ENCODE assay signal across 18 cellular contexts in genomic region chr3:182796310-182796709, GRCh38. TPM values are rescaled to one million over a fixed set of nuclear protein-coding genes. Genes with fewer than 3 reads are reported as not detected.
DNase-seq lines count a peak whose midpoint lies in the region; ATAC-seq, FAIRE-seq and TF ChIP-seq lines count a peak whose summit lies in the region.
"Had no signal": no experiment of that assay in that cellular context is flagged by ENCODE, and none has a peak within 500 bp of the region (broad histone marks: within the 10 kb centered on the region; RNA-seq: fewer than 3 reads in every experiment).

No MANE protein-coding gene starts in this region.

- ATAC-seq in PC-3, result no peak
- ATAC-seq in K562, result no peak
- ATAC-seq in stimulated activated naive CD8-positive, alpha-beta T cell treated with anti-CD3 and anti-CD28 coated beads, Interleukin-15, amount 100 ng/mL, for 72 hours, result no peak
- no peak for ATAC-seq in foreskin keratinocyte
- ATAC-seq: GM23338, left ventricle myocardium superior, pancreas had no signal

- H3K4me3 ChIP-seq in PC-3 (ENCODE audit: low read length) (no peak overlapping the region), K562 (no peak overlapping the region; the same call in 1 of the 2 replicates)
- H3K4me3 ChIP-seq: adrenal gland, GM23338 had no signal

- H3K9ac ChIP-seq in PC-3 (ENCODE audit: low read length), result no peak overlapping the region
- H3K9ac ChIP-seq in K562 (ENCODE audit: insufficient read depth in 1 of 2, low read depth in 2 of 2, low read length in 2 of 2), result peak overlapping the region in 1 of 2 experiments; percentile 96; a peak in 2 of 4 replicates

- H4K20me1 ChIP-seq in PC-3 (ENCODE audit: low read length) (no peaks in the 10 kb centered on the region), K562 (replicated peaks; ENCODE audit: control insufficient read depth, insufficient read depth, low read length) (no peaks in the 10 kb centered on the region)

- no peaks in the 10 kb centered on the region for H3K9me1 ChIP-seq in K562 (ENCODE audit: control insufficient read depth, insufficient read depth, low read length)

- CTCF ChIA-PET in activated naive CD4-positive, alpha-beta T cell treated with anti-CD3 and anti-CD28 coated beads, Interleukin-2, amount 10 ng/mL, durations not matched to agents 7 days and 5 days (lab: Charles Lee), result no interaction called here
- CTCF ChIA-PET in PC-3 (lab: Charles Lee), result no interaction called here
- CTCF ChIA-PET in K562 (lab: Yijun Ruan, JAX; ENCODE audit: low intra/inter-chr PET ratio), result no interaction called here

- intact Hi-C loops in PC-3 (cut with micrococcal nuclease), result no loop called here
- intact Hi-C loops in K562 (cut with micrococcal nuclease), result loop anchor here (10.0 kb wide), 1 partner anchor 298 kb away; the partner anchor contains the start of gene MCCC1

- TF ChIP-seq EP300 in K562 (IDR thresholded peaks at IDR 0.05; ENCODE audit: low read length), result no peak

- in situ Hi-C loops in K562 (cut with MboI), result no loop called here

- no peak for TF ChIP-seq RAD21 in K562 (CRISPR knock-in tag; conservative IDR thresholded peaks at IDR 0.05 in 1 of 2, IDR thresholded peaks at IDR 0.05 in 1 of 2)

- H3K36me3 ChIP-seq in PC-3 (ENCODE audit: low read depth, low read length) (no peaks in the 10 kb centered on the region), K562 (ENCODE audit: control insufficient read depth, insufficient read depth, low read length) (peaks cover 4% of the 10 kb centered on the region; the same call in 1 of the 3 replicates)
- H3K36me3 ChIP-seq: adrenal gland, pancreas, thoracic aorta had no signal

- no peak for TF ChIP-seq POLR2A in K562 (conservative IDR thresholded peaks at IDR 0.05)

- H2AFZ ChIP-seq in PC-3 (ENCODE audit: low read length) (no peak overlapping the region), K562 (ENCODE audit: low read depth, low read length) (no peak overlapping the region)
- H2AFZ ChIP-seq: GM23338 had no signal

- H3K27ac ChIP-seq in PC-3 (ENCODE audit: low read length), result no peak overlapping the region
- no peak overlapping the region; the same call in 2 of the 3 replicates for H3K27ac ChIP-seq in K562 (ENCODE audit: extremely low read depth, low read depth, low read length)
- no peak overlapping the region for H3K27ac ChIP-seq in foreskin keratinocyte
- H3K27ac ChIP-seq: adrenal gland, thoracic aorta had no signal

- H3K27me3 Mint-ChIP-seq in activated naive CD4-positive, alpha-beta T cell treated with anti-CD3 and anti-CD28 coated beads, Interleukin-2, amount 10 ng/mL, durations not matched to agents 7 days and 5 days, result no peaks in the 10 kb centered on the region
- H3K27me3 Mint-ChIP-seq in stimulated activated naive CD8-positive, alpha-beta T cell treated with anti-CD3 and anti-CD28 coated beads, Interleukin-15, amount 100 ng/mL, for 72 hours, result no peaks in the 10 kb centered on the region

- H3K9me3 ChIP-seq in PC-3 (ENCODE audit: low read length) (no peaks in the 10 kb centered on the region), K562 (replicated peaks; ENCODE audit: control insufficient read depth, insufficient read depth, low read depth, low read length) (no peaks in the 10 kb centered on the region)
- H3K9me3 ChIP-seq: adrenal gland, pancreas, thoracic aorta had no signal

- BruUV-seq in PC-3 (replicated peaks; lab: Mats Ljungman, UMichigan) (no TSS peak), K562 (replicated peaks; lab: Mats Ljungman, UMichigan) (no TSS peak)

- peaks cover 24% of the 10 kb centered on the region for H3K36me3 Mint-ChIP-seq in activated naive CD4-positive, alpha-beta T cell treated with anti-CD3 and anti-CD28 coated beads, Interleukin-2, amount 10 ng/mL, durations not matched to agents 7 days and 5 days

- DNase-seq in activated naive CD4-positive, alpha-beta T cell treated with anti-CD3 and anti-CD28 coated beads, Interleukin-2, amount 10 ng/mL, durations not matched to agents 7 days and 5 days, result no peak
- no peak for DNase-seq in activated naive CD4-positive, alpha-beta T cell treated with Interleukin-2 at 50 U/mL for 16 hours
- DNase-seq in PC-3 (no peak), K562 (ENCODE audit: extremely low read depth in 1 of 4, low spot score in 3 of 4) (no peak), 8988T (no peak), foreskin keratinocyte (no peak), HuH-7 (ENCODE audit: low spot score) (no peak)
- DNase-seq in stimulated activated naive CD8-positive, alpha-beta T cell treated with anti-CD3 and anti-CD28 coated beads, Interleukin-15, amount 100 ng/mL, for 72 hours, result no peak
- DNase-seq: adrenal gland; left ventricle myocardium superior; NCI-H1048; NCI-H2107; NCI-H524 treated with DMSO at 0.1 percent for 48 hours; OCI-M1; pancreas; stimulated activated CD4-positive, alpha-beta T cell treated with anti-CD3 and anti-CD28 coated beads, Interleukin-4, amount 100 ng/mL, for 1 hour had no signal

- WGBS in K562 (ENCODE audit: insufficient coverage, low coverage, missing lambda C conversion rate), result 13% methylated on average over 1 of the region's 1 CpG

- no peaks in the 10 kb centered on the region for H3K9me3 Mint-ChIP-seq in activated naive CD4-positive, alpha-beta T cell treated with anti-CD3 and anti-CD28 coated beads, Interleukin-2, amount 10 ng/mL, durations not matched to agents 7 days and 5 days
- H3K9me3 Mint-ChIP-seq in stimulated activated naive CD8-positive, alpha-beta T cell treated with anti-CD3 and anti-CD28 coated beads, Interleukin-15, amount 100 ng/mL, for 72 hours, result no peaks in the 10 kb centered on the region
- H3K9me3 Mint-ChIP-seq: GM23338 had no signal

- H3K27ac Mint-ChIP-seq in activated naive CD4-positive, alpha-beta T cell treated with anti-CD3 and anti-CD28 coated beads, Interleukin-2, amount 10 ng/mL, durations not matched to agents 7 days and 5 days, result no peak overlapping the region
- H3K27ac Mint-ChIP-seq in stimulated activated naive CD8-positive, alpha-beta T cell treated with anti-CD3 and anti-CD28 coated beads, Interleukin-15, amount 100 ng/mL, for 72 hours, result no peak overlapping the region
- H3K27ac Mint-ChIP-seq: GM23338 had no signal

- H3K79me2 ChIP-seq in PC-3 (ENCODE audit: low read length) (peaks cover 55% of the 10 kb centered on the region), K562 (ENCODE audit: control insufficient read depth, insufficient read depth, low read length) (peaks cover 82% of the 10 kb centered on the region)

- FAIRE-seq in K562 (lab: Jason Lieb, UNC), result no peak
- FAIRE-seq: pancreas had no signal

- H3K27me3 ChIP-seq in PC-3 (ENCODE audit: low read length) (no peaks in the 10 kb centered on the region), K562 (ENCODE audit: control insufficient read depth in 2 of 2, insufficient read depth in 2 of 2, low read length in 2 of 2) (no peaks in the 10 kb centered on the region), foreskin keratinocyte (no peaks in the 10 kb centered on the region)
- H3K27me3 ChIP-seq: adrenal gland, pancreas had no signal

- H3K9me2 ChIP-seq in PC-3 (replicated peaks; ENCODE audit: low read length), result no peaks in the 10 kb centered on the region

- H3K4me2 ChIP-seq in PC-3 (ENCODE audit: low read length) (0 out of 2 replicates have a peak overlapping the region, but pooled peaks have one; percentile 84), K562 (ENCODE audit: insufficient read depth, low read length) (peak overlapping the region; percentile 26; the same call in 1 of the 2 replicates)
- H3K4me2 ChIP-seq: GM23338 had no signal

- H3K4me1 Mint-ChIP-seq in activated naive CD4-positive, alpha-beta T cell treated with anti-CD3 and anti-CD28 coated beads, Interleukin-2, amount 10 ng/mL, durations not matched to agents 7 days and 5 days, result peaks cover 37% of the 10 kb centered on the region
- peaks cover 34% of the 10 kb centered on the region for H3K4me1 Mint-ChIP-seq in stimulated activated naive CD8-positive, alpha-beta T cell treated with anti-CD3 and anti-CD28 coated beads, Interleukin-15, amount 100 ng/mL, for 72 hours

- peak overlapping the region; percentile 23 for H3K4me3 Mint-ChIP-seq in activated naive CD4-positive, alpha-beta T cell treated with anti-CD3 and anti-CD28 coated beads, Interleukin-2, amount 10 ng/mL, durations not matched to agents 7 days and 5 days
- peak overlapping the region; percentile 51 to 89 for H3K4me3 Mint-ChIP-seq in stimulated activated naive CD8-positive, alpha-beta T cell treated with anti-CD3 and anti-CD28 coated beads, Interleukin-15, amount 100 ng/mL, for 72 hours
- H3K4me3 Mint-ChIP-seq: GM23338 had no signal

- no peaks in the 10 kb centered on the region for H3F3A ChIP-seq in PC-3 (ENCODE audit: low read length, unreplicated experiment)

- peaks cover 16% of the 10 kb centered on the region for H3K4me1 ChIP-seq in PC-3 (ENCODE audit: insufficient read depth, low read length)
- peaks cover 10% of the 10 kb centered on the region in 2 experiments; a peak in 4 of 5 replicates for H3K4me1 ChIP-seq in K562 (replicated peaks in 1 of 2; ENCODE audit: control insufficient read depth in 2 of 2, insufficient read depth in 2 of 2, low read length in 2 of 2)
- no peaks in the 10 kb centered on the region for H3K4me1 ChIP-seq in foreskin keratinocyte

- TF ChIP-seq CTCF in PC-3 (conservative IDR thresholded peaks at IDR 0.05; ENCODE audit: low read depth, low read length) (no peak), K562 (IDR thresholded peaks at IDR 0.05 in 2 of 3, conservative IDR thresholded peaks at IDR 0.05 in 1 of 3; ENCODE audit: insufficient read depth in 2 of 3, low read depth in 1 of 3, low read length in 3 of 3) (no peak), foreskin keratinocyte (conservative IDR thresholded peaks at IDR 0.05) (no peak)

- POLR2A ChIA-PET in PC-3 (lab: Charles Lee; ENCODE audit: unreplicated experiment) (no interaction called here), K562 (lab: Yijun Ruan, JAX) (interaction anchor here (1.2 to 1.6 kb wide), 4 partner anchors 11 to 64 kb away, joined by 3 to 6 read pairs (median 4); no protein-coding TSS in a partner anchor)

RNA-seq across cellular contexts. Expression of gene ATP11B, which starts 3.0 kb away (rescaled TPM):
- 48.8 and 56.2 TPM in 2 replicates for total RNA-seq in PC-3 (2014; rRNA removed)
- 31.7 and 147 TPM in 2 replicates for total RNA-seq in K562 (2011; cell fraction: chromatin; rRNA removed; ENCODE audit: low replicate concordance)
- total RNA-seq in K562 (2011; cell fraction: nucleolus; rRNA removed), result 23.2 and 28.2 TPM in 2 replicates
- total RNA-seq in K562 (2011; cell fraction: nucleoplasm; rRNA removed), result 65.4 and 117 TPM in 2 replicates
- total RNA-seq in K562 (2014; rRNA removed), result 39.0 and 68.7 TPM in 2 replicates
- 61.1 and 70.3 TPM in 2 replicates for total RNA-seq in K562 (2014; rRNA removed; fragmentation: Illumina TruSeq; extraction: Trizol)
- 50.3 and 55.6 TPM in 2 replicates for total RNA-seq in K562 (2015; rRNA removed; fragmentation: Illumina TruSeq; extraction: Trizol)
- total RNA-seq in K562 (2021), result 67.3 and 67.6 TPM in 2 replicates
- 29.3 and 41.8 TPM in 2 replicates for polyA plus RNA-seq in K562 (2011; rRNA removed)
- 6.7 and 16.4 TPM in 2 replicates for polyA plus RNA-seq in K562 (2011; cell fraction: cytosol; rRNA removed)
- polyA plus RNA-seq in K562 (2011; cell fraction: nucleus; rRNA removed), result 32.1 and 43.8 TPM in 2 replicates
- polyA plus RNA-seq in K562 (2012), result 21.7 and 24.7 TPM in 2 replicates
- polyA plus RNA-seq in K562 (2014; fragmentation: Illumina TruSeq; extraction: Trizol), result 33.1 and 40.2 TPM in 2 replicates
- polyA plus RNA-seq in K562 (2014; fragmentation: Nextera tagmentation; extraction: Ambion mirVana), result 10 to 100 TPM; 11.9 to 12.1 TPM
- polyA plus RNA-seq in K562 (2014; rRNA removed), result 23.6 and 27.0 TPM in 2 replicates
- polyA minus RNA-seq in K562 (2011; rRNA and poly(A)+ RNA removed), result 66.2 and 72.6 TPM in 2 replicates
- 32.9 and 52.5 TPM in 2 replicates for polyA minus RNA-seq in K562 (2011; cell fraction: cytosol; rRNA and poly(A)+ RNA removed)
- 38.0 and 60.2 TPM in 2 replicates for polyA minus RNA-seq in K562 (2011; cell fraction: nucleus; rRNA and poly(A)+ RNA removed)
- 45.3 and 46.0 TPM in 2 replicates for total RNA-seq in foreskin keratinocyte
- 8.2 and 9.2 TPM in 2 replicates for polyA plus RNA-seq in foreskin keratinocyte
